37 cellular contexts compared by ENCODE assay signal in genomic region chr17:15494821-15495220, GRCh38.
"Had no signal": no experiment of that assay in that cellular context is flagged by ENCODE, and none has a peak within 500 bp of the region (broad histone marks: within the 10 kb centered on the region; RNA-seq: fewer than 3 reads in every experiment).

No MANE protein-coding gene starts in this region.

- DNase-seq: activated B cell treated with CpG ODN at 0.5 μM for 24 hours; activated CD4-positive, alpha-beta memory T cell treated with anti-CD3 and anti-CD28 coated beads for 36 hours; activated CD4-positive, alpha-beta T cell treated with anti-CD3 and anti-CD28 coated beads for 4 hours; activated CD4-positive, alpha-beta T cell treated with anti-CD3 and anti-CD28 coated beads, Interleukin-2, amount 50 U/mL, for 1 hour; activated CD4-positive, CD25-positive, alpha-beta regulatory T cell treated with anti-CD3 and anti-CD28 coated beads, Interleukin-2, amount 50 U/mL, for 72 hours; activated CD8-positive, alpha-beta memory T cell treated with anti-CD3 and anti-CD28 coated beads, Interleukin-2, amount 50 U/mL, for 4 hours; activated gamma-delta T cell; activated naive CD4-positive, alpha-beta T cell treated with Interleukin-2 at 50 U/mL for 16 hours; activated naive CD8-positive, alpha-beta T cell treated with anti-CD3 and anti-CD28 coated beads, Interleukin-2, amount 10 ng/mL, durations not matched to agents 7 days and 5 days; activated T-cell treated with anti-CD3 and anti-CD28 coated beads for 4 hours; activated T-cell treated with anti-CD3 and anti-CD28 coated beads, Interleukin-2, amount 50 U/mL, for 4 hours; body of pancreas; cerebellar nuclear complex; Kasumi-1; KG1; MG63; NCI-H1048; NCI-H1105 treated with DMSO at 0.1 percent for 48 hours; NCI-H1436; NCI-H1694; NCI-H1930; NCI-H2171; NCI-H510A; NCI-H526; NCI-H748 treated with DMSO at 0.1 percent for 48 hours; NK-92 treated with Interleukin-12 subunit alpha and Interleukin-12 subunit beta, amount 100 ng/mL, for 24 hours; PC-3; Peyer's patch; RPMI8226; SIG-M5; SW 1271; T-helper 1 cell; T-helper 2 cell; T-helper 9 cell had no signal

- H3K36me3 ChIP-seq: breast epithelium, MG63, Peyer's patch had no signal

- H3K9me3 Mint-ChIP-seq: activated B cell treated with CpG ODN at 0.5 μM for 24 hours; activated CD4-positive, alpha-beta memory T cell treated with anti-CD3 and anti-CD28 coated beads for 36 hours; activated naive CD4-positive, alpha-beta T cell treated with anti-CD3 and anti-CD28 coated beads, Interleukin-2, amount 50 U/mL, for 24 hours; activated naive CD8-positive, alpha-beta T cell treated with anti-CD3 and anti-CD28 coated beads, Interleukin-2, amount 10 ng/mL, durations not matched to agents 7 days and 5 days; activated T-cell treated with anti-CD3 and anti-CD28 coated beads, Interleukin-2, amount 50 U/mL, for 4 hours had no signal

- H3K4me3 Mint-ChIP-seq: activated B cell treated with CpG ODN at 0.5 μM for 24 hours; activated CD4-positive, alpha-beta memory T cell treated with anti-CD3 and anti-CD28 coated beads for 36 hours; activated naive CD4-positive, alpha-beta T cell treated with anti-CD3 and anti-CD28 coated beads, Interleukin-2, amount 50 U/mL, for 24 hours; activated naive CD8-positive, alpha-beta T cell treated with anti-CD3 and anti-CD28 coated beads, Interleukin-2, amount 10 ng/mL, durations not matched to agents 7 days and 5 days; activated T-cell treated with anti-CD3 and anti-CD28 coated beads, Interleukin-2, amount 50 U/mL, for 4 hours had no signal

- H3K4me1 ChIP-seq: body of pancreas, breast epithelium had no signal

- H3K27me3 Mint-ChIP-seq: activated B cell treated with CpG ODN at 0.5 μM for 24 hours; activated CD4-positive, alpha-beta memory T cell treated with anti-CD3 and anti-CD28 coated beads for 36 hours; activated naive CD4-positive, alpha-beta T cell treated with anti-CD3 and anti-CD28 coated beads, Interleukin-2, amount 50 U/mL, for 24 hours; activated naive CD8-positive, alpha-beta T cell treated with anti-CD3 and anti-CD28 coated beads, Interleukin-2, amount 10 ng/mL, durations not matched to agents 7 days and 5 days had no signal

- H3K4me1 Mint-ChIP-seq: activated B cell treated with CpG ODN at 0.5 μM for 24 hours; activated naive CD4-positive, alpha-beta T cell treated with anti-CD3 and anti-CD28 coated beads, Interleukin-2, amount 50 U/mL, for 24 hours had no signal

- ATAC-seq: activated T-cell treated with anti-CD3 and anti-CD28 coated beads, Interleukin-2, amount 50 U/mL, for 4 hours; body of pancreas; PC-3 had no signal

- H3K27ac ChIP-seq: body of pancreas, breast epithelium, Peyer's patch, VCaP had no signal

- H3K9me3 ChIP-seq: body of pancreas, breast epithelium, MG63, Peyer's patch had no signal

- H3K27ac Mint-ChIP-seq: activated B cell treated with CpG ODN at 0.5 μM for 24 hours; activated CD4-positive, alpha-beta memory T cell treated with anti-CD3 and anti-CD28 coated beads for 36 hours; activated naive CD4-positive, alpha-beta T cell treated with anti-CD3 and anti-CD28 coated beads, Interleukin-2, amount 50 U/mL, for 24 hours; activated naive CD8-positive, alpha-beta T cell treated with anti-CD3 and anti-CD28 coated beads, Interleukin-2, amount 10 ng/mL, durations not matched to agents 7 days and 5 days had no signal

- H3K27me3 ChIP-seq: body of pancreas, breast epithelium, MG63, Peyer's patch had no signal

- H3K4me3 ChIP-seq: body of pancreas, breast epithelium, MG63, Peyer's patch had no signal
